Comparison of ENCODE assay signal across 8 cellular contexts in the genomic region with DNA sequence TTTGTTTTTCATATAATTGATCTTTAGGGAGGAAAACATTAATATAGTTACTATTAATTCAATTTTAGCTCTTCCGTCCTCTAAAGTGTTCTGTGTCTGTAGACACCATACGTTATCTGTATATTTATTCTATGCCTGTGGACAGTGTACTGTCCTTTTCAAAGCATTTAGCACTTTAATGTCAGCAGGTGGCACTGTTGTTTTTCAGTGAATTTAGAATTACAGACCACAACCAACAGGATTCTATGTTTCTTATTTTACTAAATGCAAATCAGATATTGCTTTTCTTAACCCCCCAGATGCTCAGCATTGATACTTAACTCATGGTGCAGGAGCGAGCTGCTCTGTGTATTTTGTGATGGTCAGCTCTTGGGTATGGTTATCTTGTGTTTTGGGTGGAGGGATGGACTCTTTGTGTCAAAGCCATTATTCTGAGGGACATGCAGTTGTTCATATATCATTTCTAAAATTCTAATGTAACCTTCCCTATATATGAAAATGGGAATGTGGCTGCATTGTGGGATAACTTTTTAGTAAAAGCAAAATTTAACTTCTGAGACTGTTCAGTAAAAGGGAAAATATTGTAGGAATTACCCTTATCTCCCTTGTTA.
DNase-seq lines count a peak whose midpoint lies in the region; ATAC-seq, FAIRE-seq and TF ChIP-seq lines count a peak whose summit lies in the region.

No MANE protein-coding gene starts in this region.

- peak; percentile 10 for DNase-seq in AG04449 (ENCODE audit: low read depth, low spot score)
- no peak for DNase-seq in GM12892 (ENCODE audit: insufficient read length)
- no peak for DNase-seq in MM.1S
- no peak for DNase-seq in activated CD8-positive, alpha-beta T cell treated with anti-CD3 and anti-CD28 coated beads, Interleukin-2, amount 10 ng/mL, durations not matched to agents 7 days and 5 days
- DNase-seq in keratinocyte (ENCODE audit: low read depth, low spot score) = no peak
- DNase-seq in activated naive CD4-positive, alpha-beta T cell treated with Interleukin-2 at 50 U/mL for 16 hours = no peak

- H3K4me1 Mint-ChIP-seq in activated CD8-positive, alpha-beta T cell treated with anti-CD3 and anti-CD28 coated beads, Interleukin-2, amount 10 ng/mL, durations not matched to agents 7 days and 5 days (ENCODE audit: low read depth) = no peaks in the 10 kb centered on the region

- no peaks in the 10 kb centered on the region for H3K9me2 ChIP-seq in MM.1S (replicated peaks; ENCODE audit: insufficient read depth, low read length)

- TF ChIP-seq POLR2A in GM12892 (IDR thresholded peaks at IDR 0.05; ENCODE audit: low read depth, low read length) = no peak

- no peaks in the 10 kb centered on the region for H3K27me3 Mint-ChIP-seq in activated CD8-positive, alpha-beta T cell treated with anti-CD3 and anti-CD28 coated beads, Interleukin-2, amount 10 ng/mL, durations not matched to agents 7 days and 5 days (ENCODE audit: low read depth)

- H3K9me3 ChIP-seq in MM.1S (replicated peaks; ENCODE audit: insufficient read depth, low read length) = no peaks in the 10 kb centered on the region
- no peaks in the 10 kb centered on the region for H3K9me3 ChIP-seq in keratinocyte (ENCODE audit: control insufficient read depth, low read depth, low read length)

- H3F3A ChIP-seq in MM.1S (ENCODE audit: insufficient read depth, low read length) = no peaks in the 10 kb centered on the region

- no peak overlapping the region for H3K27ac ChIP-seq in MM.1S (ENCODE audit: low read length)
- no peak overlapping the region for H3K27ac ChIP-seq in keratinocyte (ENCODE audit: control insufficient read depth, insufficient read depth, low read length)

- no peak overlapping the region for H3K4me3 ChIP-seq in AG04449 (ENCODE audit: low read depth, low read length)
- H3K4me3 ChIP-seq in MM.1S (ENCODE audit: low read length) = no peak overlapping the region
- H3K4me3 ChIP-seq in keratinocyte (ENCODE audit: control insufficient read depth in 2 of 3, extremely low read depth in 1 of 3, insufficient read depth in 2 of 3, low read depth in 1 of 3, low read length in 3 of 3) = no peak overlapping the region

- H2AFZ ChIP-seq in MM.1S (ENCODE audit: low read length) = no peak overlapping the region
- H2AFZ ChIP-seq in keratinocyte (ENCODE audit: control insufficient read depth, low read length) = no peak overlapping the region

- H3K4me2 ChIP-seq in MM.1S (ENCODE audit: low read depth, low read length) (no peak overlapping the region), keratinocyte (ENCODE audit: control insufficient read depth, extremely low read depth, insufficient read depth, low read depth, low read length) (no peak overlapping the region)

- peaks cover 39% of the 10 kb centered on the region for H3K36me3 Mint-ChIP-seq in activated CD8-positive, alpha-beta T cell treated with anti-CD3 and anti-CD28 coated beads, Interleukin-2, amount 10 ng/mL, durations not matched to agents 7 days and 5 days (ENCODE audit: low read depth)

- no peak overlapping the region for H3K27ac Mint-ChIP-seq in activated CD8-positive, alpha-beta T cell treated with anti-CD3 and anti-CD28 coated beads, Interleukin-2, amount 10 ng/mL, durations not matched to agents 7 days and 5 days

- H4K20me1 ChIP-seq in MM.1S (ENCODE audit: insufficient read depth, low read length) = no peaks in the 10 kb centered on the region
- H4K20me1 ChIP-seq in keratinocyte (ENCODE audit: control insufficient read depth, extremely low read depth, insufficient read depth, low read length) = no peaks in the 10 kb centered on the region

- POLR2A ChIA-PET in AG04449 (lab: Yijun Ruan, JAX) = no interaction called here
- POLR2A ChIA-PET in activated CD8-positive, alpha-beta T cell treated with anti-CD3 and anti-CD28 coated beads, Interleukin-2, amount 10 ng/mL, durations not matched to agents 7 days and 5 days (lab: Charles Lee) = interaction anchor here (1.2 kb wide), 1 partner anchor 1020 kb away, joined by 4 read pairs; no protein-coding TSS in a partner anchor

- peaks cover 3% of the 10 kb centered on the region; the same call in 1 of the 2 replicates for H3K4me1 ChIP-seq in MM.1S (ENCODE audit: low read length)
- H3K4me1 ChIP-seq in keratinocyte (ENCODE audit: control insufficient read depth, extremely low read depth, insufficient read depth, low read length) = no peaks in the 10 kb centered on the region

- TF ChIP-seq CTCF in AG04449 (IDR thresholded peaks at IDR 0.05; ENCODE audit: insufficient read depth, low read length, missing control alignments) (peak; percentile 47), MM.1S (IDR thresholded peaks at IDR 0.05; ENCODE audit: low read length) (peak; percentile 36), keratinocyte (optimal IDR thresholded peaks at IDR 0.05 in 1 of 3, IDR thresholded peaks at IDR 0.05 in 1 of 3, conservative IDR thresholded peaks at IDR 0.05 in 1 of 3; ENCODE audit: extremely low read depth in 1 of 3, insufficient read depth in 2 of 3, low read length in 3 of 3) (peak in 2 of 3 experiments; percentile 42 to 62)

- H3K9me1 ChIP-seq in keratinocyte (ENCODE audit: control insufficient read depth, extremely low read depth, insufficient read depth, low read length) = no peaks in the 10 kb centered on the region

- peak; percentile 58 for ATAC-seq in activated CD8-positive, alpha-beta T cell treated with anti-CD3 and anti-CD28 coated beads, Interleukin-2, amount 10 ng/mL, durations not matched to agents 7 days and 5 days
- ATAC-seq in GM19328 (IDR thresholded peaks at IDR 0.05; ENCODE audit: unreplicated experiment) = no peak
- no peak for ATAC-seq in HG02973 (IDR thresholded peaks at IDR 0.05; ENCODE audit: unreplicated experiment)

- CTCF ChIA-PET in AG04449 (lab: Yijun Ruan, JAX) = interaction anchor here (0.7 to 7.2 kb wide), 23 partner anchors 8 to 293 kb away, joined by 3 to 84 read pairs (median 4); no protein-coding TSS in a partner anchor
- CTCF ChIA-PET in activated CD8-positive, alpha-beta T cell treated with anti-CD3 and anti-CD28 coated beads, Interleukin-2, amount 10 ng/mL, durations not matched to agents 7 days and 5 days (lab: Charles Lee) = interaction anchor here (0.8 to 3.5 kb wide), 9 partner anchors 9 to 285 kb away, joined by 3 to 27 read pairs (median 4); no protein-coding TSS in a partner anchor

- H3K4me3 Mint-ChIP-seq in activated CD8-positive, alpha-beta T cell treated with anti-CD3 and anti-CD28 coated beads, Interleukin-2, amount 10 ng/mL, durations not matched to agents 7 days and 5 days = no peak overlapping the region

- H3K36me3 ChIP-seq in MM.1S (replicated peaks; ENCODE audit: insufficient read depth, low read length) (no peaks in the 10 kb centered on the region), keratinocyte (ENCODE audit: control insufficient read depth in 2 of 2, extremely low read depth in 1 of 2, insufficient read depth in 2 of 2, low read length in 2 of 2) (peaks cover 3 to 4% of the 10 kb centered on the region in 2 experiments)

- H3K27me3 ChIP-seq in MM.1S (replicated peaks; ENCODE audit: insufficient read depth, low read length) (no peaks in the 10 kb centered on the region), keratinocyte (ENCODE audit: control insufficient read depth, extremely low read depth, insufficient read depth, low read length) (no peaks in the 10 kb centered on the region)

- FAIRE-seq in GM12892 (lab: Jason Lieb, UNC) (peak; percentile 46), keratinocyte (lab: Jason Lieb, UNC) (no peak)

- H3K79me2 ChIP-seq in MM.1S (ENCODE audit: low read length) = no peaks in the 10 kb centered on the region
- no peaks in the 10 kb centered on the region for H3K79me2 ChIP-seq in keratinocyte (ENCODE audit: control insufficient read depth, insufficient read depth, low read length)

- no peaks in the 10 kb centered on the region for H3K9me3 Mint-ChIP-seq in activated CD8-positive, alpha-beta T cell treated with anti-CD3 and anti-CD28 coated beads, Interleukin-2, amount 10 ng/mL, durations not matched to agents 7 days and 5 days (ENCODE audit: insufficient read depth)

- H3K9ac ChIP-seq in MM.1S (ENCODE audit: low read length) = no peak overlapping the region
- no peak overlapping the region for H3K9ac ChIP-seq in keratinocyte (ENCODE audit: control insufficient read depth, extremely low read depth, insufficient read depth, low read length)

- dilution Hi-C loops in keratinocyte (cut with MboI; ENCODE audit: extremely low pct_ligation_motif_present, low sequenced_read_pairs) = no loop called here
